20 cellular contexts compared by ENCODE assay signal in the genomic region with DNA sequence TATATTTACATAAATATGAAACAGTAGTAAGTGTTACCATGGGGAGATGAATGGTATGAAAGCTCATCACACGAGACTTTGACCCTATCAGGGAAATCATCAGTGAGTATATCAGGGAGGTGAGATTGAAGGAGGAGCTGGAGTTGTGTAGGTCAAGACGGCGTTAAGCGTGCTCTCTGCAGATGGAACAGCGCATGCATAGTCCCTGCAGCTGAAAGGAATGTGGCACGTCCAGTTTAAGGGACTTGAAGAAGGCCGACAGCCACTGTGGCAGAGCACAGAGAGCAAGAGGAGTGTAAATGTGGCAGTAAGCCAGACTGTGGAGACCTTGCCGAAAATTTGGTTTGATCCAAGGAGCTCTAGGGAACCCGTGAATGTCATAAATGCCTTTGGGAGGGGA. TPM values are rescaled to one million over a fixed set of nuclear protein-coding genes. Genes with fewer than 3 reads are reported as not detected.
A peak's percentile ranks its signal among the peaks of the same experiment; 100 is the strongest.
DNase-seq lines count a peak whose midpoint lies in the region; ATAC-seq and TF ChIP-seq lines count a peak whose summit lies in the region.
"Had no signal": no experiment of that assay in that cellular context is flagged by ENCODE, and none has a peak within 500 bp of the region (broad histone marks: within the 10 kb centered on the region; RNA-seq: fewer than 3 reads in every experiment).

No MANE protein-coding gene starts in this region.

- no peaks in the 10 kb centered on the region for H3K9me3 ChIP-seq in endocrine pancreas (ENCODE audit: control insufficient read depth, low read length)
- no peaks in the 10 kb centered on the region for H3K9me3 ChIP-seq in mucosa of descending colon

- no peak overlapping the region for H3K27ac Mint-ChIP-seq in activated naive CD8-positive, alpha-beta T cell treated with anti-CD3 and anti-CD28 coated beads, Interleukin-2, amount 50 U/mL, for 24 hours
- H3K27ac Mint-ChIP-seq: activated naive CD8-positive, alpha-beta T cell treated with anti-CD3 and anti-CD28 coated beads for 36 hours; activated T-helper 1 cell treated with anti-CD3 and anti-CD28 coated beads, Interleukin-12 subunit alpha, Interleukin-12 subunit beta, Interleukin-2, Interleukin-4 antibody, amounts not matched to agents 30 ng/mL and 10 ng/mL and 1 ng/mL, durations not matched to agents 14 hours and 24 hours and 36 hours; CD8-positive, alpha-beta T cell; stimulated activated naive CD8-positive, alpha-beta T cell treated with anti-CD3 and anti-CD28 coated beads, Interleukin-15, Interleukin-2, amounts not matched to agents 100 ng/mL and 50 ng/mL, for 24 hours had no signal

- peaks cover 4% of the 10 kb centered on the region for H3K4me1 ChIP-seq in endocrine pancreas (ENCODE audit: control insufficient read depth, insufficient read depth, low read length)
- H3K4me1 ChIP-seq in mucosa of descending colon (ENCODE audit: low read depth): no peaks in the 10 kb centered on the region

- no peak overlapping the region for H3K9ac ChIP-seq in endocrine pancreas (ENCODE audit: control insufficient read depth, insufficient read depth, low read length)

- peak; percentile 96 for DNase-seq in HT-29 (ENCODE audit: low spot score)
- peak in 2 of 3 donors; percentile 20 to 44 for DNase-seq in mucosa of descending colon
- DNase-seq in T-helper 2 cell: no peak
- DNase-seq in activated naive CD8-positive, alpha-beta T cell treated with anti-CD3 and anti-CD28 coated beads, Interleukin-2, amount 50 U/mL, for 24 hours: no peak
- no peak for DNase-seq in HuH-7 (ENCODE audit: low spot score)
- DNase-seq in SKM-1 (lab: John Stamatoyannopoulos, UW; ENCODE audit: unreplicated experiment): no peak
- DNase-seq: activated CD8-positive, alpha-beta memory T cell treated with anti-CD3 and anti-CD28 coated beads for 24 hours; activated naive CD8-positive, alpha-beta T cell treated with anti-CD3 and anti-CD28 coated beads for 36 hours; brain microvascular endothelial cell; CD8-positive, alpha-beta T cell; head of caudate nucleus; NCI-H2081; occipital lobe had no signal

- H3K36me3 Mint-ChIP-seq in activated naive CD8-positive, alpha-beta T cell treated with anti-CD3 and anti-CD28 coated beads, Interleukin-2, amount 50 U/mL, for 24 hours (ENCODE audit: low read depth): no peaks in the 10 kb centered on the region
- H3K36me3 Mint-ChIP-seq: activated naive CD8-positive, alpha-beta T cell treated with anti-CD3 and anti-CD28 coated beads for 36 hours; CD8-positive, alpha-beta T cell had no signal

- H3K9me3 Mint-ChIP-seq in activated naive CD8-positive, alpha-beta T cell treated with anti-CD3 and anti-CD28 coated beads, Interleukin-2, amount 50 U/mL, for 24 hours: no peaks in the 10 kb centered on the region
- H3K9me3 Mint-ChIP-seq: activated naive CD8-positive, alpha-beta T cell treated with anti-CD3 and anti-CD28 coated beads for 36 hours; activated T-helper 1 cell treated with anti-CD3 and anti-CD28 coated beads, Interleukin-12 subunit alpha, Interleukin-12 subunit beta, Interleukin-2, Interleukin-4 antibody, amounts not matched to agents 30 ng/mL and 10 ng/mL and 1 ng/mL, durations not matched to agents 14 hours and 24 hours and 36 hours; CD8-positive, alpha-beta T cell; stimulated activated naive CD8-positive, alpha-beta T cell treated with anti-CD3 and anti-CD28 coated beads, Interleukin-15, Interleukin-2, amounts not matched to agents 100 ng/mL and 50 ng/mL, for 24 hours had no signal

- H3K4me1 Mint-ChIP-seq in activated naive CD8-positive, alpha-beta T cell treated with anti-CD3 and anti-CD28 coated beads, Interleukin-2, amount 50 U/mL, for 24 hours: no peaks in the 10 kb centered on the region
- H3K4me1 Mint-ChIP-seq: activated naive CD8-positive, alpha-beta T cell treated with anti-CD3 and anti-CD28 coated beads for 36 hours had no signal

- H3K36me3 ChIP-seq in endocrine pancreas (ENCODE audit: control insufficient read depth, insufficient read depth, low read length) (no peaks in the 10 kb centered on the region), mucosa of descending colon (ENCODE audit: low read depth) (no peaks in the 10 kb centered on the region)
- H3K36me3 ChIP-seq: brain microvascular endothelial cell, WERI-Rb-1 had no signal

- TF ChIP-seq CTCF in 22Rv1 (IDR thresholded peaks at IDR 0.05) (no peak), mucosa of descending colon (IDR thresholded peaks at IDR 0.05) (no peak)

- peak; percentile 84 for ATAC-seq in mucosa of descending colon
- no peak for ATAC-seq in activated naive CD8-positive, alpha-beta T cell treated with anti-CD3 and anti-CD28 coated beads, Interleukin-2, amount 50 U/mL, for 24 hours
- ATAC-seq: CD8-positive, alpha-beta T cell; sciatic nerve had no signal

- H3K27me3 Mint-ChIP-seq in activated naive CD8-positive, alpha-beta T cell treated with anti-CD3 and anti-CD28 coated beads, Interleukin-2, amount 50 U/mL, for 24 hours: no peaks in the 10 kb centered on the region
- H3K27me3 Mint-ChIP-seq: stimulated activated naive CD8-positive, alpha-beta T cell treated with anti-CD3 and anti-CD28 coated beads, Interleukin-15, Interleukin-2, amounts not matched to agents 100 ng/mL and 50 ng/mL, for 24 hours had no signal

- H3K27ac ChIP-seq in 22Rv1: peak overlapping the region; percentile 52
- H3K27ac ChIP-seq: brain microvascular endothelial cell, WERI-Rb-1 had no signal

- H3K27me3 ChIP-seq in endocrine pancreas (ENCODE audit: control insufficient read depth, insufficient read depth, low read length): no peaks in the 10 kb centered on the region
- H3K27me3 ChIP-seq: brain microvascular endothelial cell had no signal

- H3K4me3 ChIP-seq in endocrine pancreas (ENCODE audit: control insufficient read depth, insufficient read depth, low read length) (peak overlapping the region; percentile 42), mucosa of descending colon (no peak overlapping the region)

- no peak overlapping the region for H3K4me3 Mint-ChIP-seq in activated naive CD8-positive, alpha-beta T cell treated with anti-CD3 and anti-CD28 coated beads, Interleukin-2, amount 50 U/mL, for 24 hours
- H3K4me3 Mint-ChIP-seq: activated naive CD8-positive, alpha-beta T cell treated with anti-CD3 and anti-CD28 coated beads for 36 hours; activated T-helper 1 cell treated with anti-CD3 and anti-CD28 coated beads, Interleukin-12 subunit alpha, Interleukin-12 subunit beta, Interleukin-2, Interleukin-4 antibody, amounts not matched to agents 30 ng/mL and 10 ng/mL and 1 ng/mL, durations not matched to agents 14 hours and 24 hours and 36 hours; CD8-positive, alpha-beta T cell; stimulated activated naive CD8-positive, alpha-beta T cell treated with anti-CD3 and anti-CD28 coated beads, Interleukin-15, Interleukin-2, amounts not matched to agents 100 ng/mL and 50 ng/mL, for 24 hours had no signal

- intact Hi-C loops in mucosa of descending colon (cut with DNase I, micrococcal nuclease): no loop called here

RNA-seq across cellular contexts. Expression of a gene that starts 38.9 kb away (rescaled TPM):
- not detected in 2 replicates for total RNA-seq in HT-29 (2014; rRNA removed; shearing (Covaris generic))
- under 1 TPM in 1 of 3 donors, not detected in 2; 0.90 TPM for total RNA-seq in mucosa of descending colon
- total RNA-seq: activated naive CD8-positive, alpha-beta T cell treated with anti-CD3 and anti-CD28 coated beads for 36 hours; activated T-helper 1 cell treated with anti-CD3 and anti-CD28 coated beads, Interleukin-12 subunit alpha, Interleukin-12 subunit beta, Interleukin-2, Interleukin-4 antibody, amounts not matched to agents 30 ng/mL and 10 ng/mL and 1 ng/mL, durations not matched to agents 14 hours and 24 hours and 36 hours; CD8-positive, alpha-beta T cell; M059J had no signal

Comparison
In these comparisons a context has a peak if more than half of its experiments do, and no peak if none do; other contexts are left out.
1. DNase-seq: peak in HT-29 (single experiment) and mucosa of descending colon (2 of 3); none in T-helper 2 cell (0 of 5), activated naive CD8-positive, alpha-beta T cell treated with anti-CD3 and anti-CD28 coated beads, Interleukin-2, amount 50 U/mL, for 24 hours (single experiment), HuH-7 (single experiment) and SKM-1 (single experiment).